8 cellular contexts compared by ENCODE assay signal in the genomic region with DNA sequence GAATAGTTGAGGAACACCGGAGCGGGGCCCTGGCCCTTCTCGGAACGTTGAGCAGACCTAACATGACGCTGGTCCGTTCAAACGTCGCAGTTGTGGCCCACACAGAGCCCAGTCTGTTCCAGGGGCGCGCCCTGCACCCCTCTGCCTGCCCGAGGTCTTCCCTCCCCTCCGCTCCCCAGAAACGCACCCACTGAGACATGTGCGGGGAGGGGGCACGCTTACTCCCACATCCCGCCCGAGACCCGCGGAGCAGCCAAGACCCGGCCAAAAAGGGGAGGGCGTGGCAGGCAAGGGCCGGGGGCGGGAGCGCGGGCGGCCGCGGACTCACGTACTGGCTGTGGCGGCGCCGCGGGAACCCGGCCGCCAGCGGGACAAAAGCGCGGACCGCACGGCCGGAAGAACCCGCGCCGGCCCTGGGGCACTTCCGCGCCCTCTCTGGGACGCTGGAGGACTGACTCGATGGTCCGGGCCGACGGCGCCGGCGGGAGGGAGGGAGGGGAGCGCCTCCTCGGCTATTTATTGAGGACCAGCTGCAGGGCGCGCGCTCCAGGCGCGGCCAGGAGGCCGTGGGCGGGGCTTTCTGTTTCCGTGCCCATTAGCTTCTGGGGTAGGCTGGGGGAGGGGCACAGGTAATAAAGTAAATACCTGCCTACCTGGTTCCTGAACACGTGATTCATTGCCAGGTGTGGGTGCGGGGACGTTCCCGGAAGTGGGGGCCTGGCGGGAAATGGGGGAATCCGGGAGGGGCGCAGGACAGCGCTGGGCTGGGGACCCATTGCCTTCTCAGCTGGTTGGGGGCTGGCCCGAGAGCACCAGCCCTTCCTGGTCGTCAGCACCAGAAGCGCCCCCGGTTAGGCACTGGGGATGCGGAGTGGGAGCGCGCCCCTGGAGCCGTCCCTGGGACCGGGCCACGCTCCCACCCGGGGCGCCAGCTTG. TPM values are rescaled to one million over a fixed set of nuclear protein-coding genes. Genes with fewer than 3 reads are reported as not detected.
DNase-seq lines count a peak whose midpoint lies in the region; ATAC-seq, FAIRE-seq and TF ChIP-seq lines count a peak whose summit lies in the region.

ZFP62 (minus strand) TSS at position 390 of the 936 bp plus-strand sequence; CDS start at position 333, 57 bp downstream.

- H3K4me1 Mint-ChIP-seq in T-helper 2 cell treated with Interferon-gamma antibody and Interleukin-4, amounts not matched to agents 5 μg/mL and 100 μg/mL, for 36 hours (ENCODE audit: low read depth) = peaks cover 12% of the 10 kb centered on the region

- peaks cover 12% of the 10 kb centered on the region for H3K36me3 Mint-ChIP-seq in T-helper 2 cell treated with Interferon-gamma antibody and Interleukin-4, amounts not matched to agents 5 μg/mL and 100 μg/mL, for 36 hours (ENCODE audit: low read depth)

- peak within 1 kb of the TSS; percentile 90 for H3K4me3 Mint-ChIP-seq in T-helper 2 cell treated with Interferon-gamma antibody and Interleukin-4, amounts not matched to agents 5 μg/mL and 100 μg/mL, for 36 hours

- ATAC-seq in HG02970 (IDR thresholded peaks at IDR 0.05; ENCODE audit: low FRiP score, unreplicated experiment) = peak; percentile 90
- peak; percentile 99 for ATAC-seq in aorta (ENCODE audit: low FRiP score)

- H3K27me3 ChIP-seq in ascending aorta = no peaks in the 10 kb centered on the region
- H3K27me3 ChIP-seq in aorta (ENCODE audit: control insufficient read depth in 1 of 2, insufficient read depth in 2 of 2, low read length in 1 of 2) = no peaks in the 10 kb centered on the region

- peaks cover 5% of the 10 kb centered on the region for H3K27me3 Mint-ChIP-seq in T-helper 2 cell treated with Interferon-gamma antibody and Interleukin-4, amounts not matched to agents 5 μg/mL and 100 μg/mL, for 36 hours (ENCODE audit: low read depth)

- peak; percentile 93 for FAIRE-seq in GM18507 (lab: Jason Lieb, UNC)

- peaks cover under 1% of the 10 kb centered on the region for H3K9me3 Mint-ChIP-seq in T-helper 2 cell treated with Interferon-gamma antibody and Interleukin-4, amounts not matched to agents 5 μg/mL and 100 μg/mL, for 36 hours

- peak in 1 of 3 experiments; percentile 9 for TF ChIP-seq CTCF in ascending aorta (IDR thresholded peaks at IDR 0.05)

- peak within 1 kb of the TSS; percentile 69 to 80 for H3K27ac ChIP-seq in ascending aorta
- peak within 1 kb of the TSS in 1 of 2 donors; percentile 58 for H3K27ac ChIP-seq in aorta (ENCODE audit: low read depth in 1 of 2, low read length in 2 of 2)

- H3K4me1 ChIP-seq in ascending aorta (peaks cover 0 to 3% of the 10 kb centered on the region in 2 donors), aorta (ENCODE audit: control insufficient read depth in 1 of 2, insufficient read depth in 2 of 2, low read length in 2 of 2) (no peaks in the 10 kb centered on the region)

- H3K36me3 ChIP-seq in ascending aorta (peaks cover 0 to 8% of the 10 kb centered on the region in 2 donors), aorta (ENCODE audit: control insufficient read depth in 1 of 2, insufficient read depth in 2 of 2, low read length in 1 of 2) (no peaks in the 10 kb centered on the region)

- no peaks in the 10 kb centered on the region for H3K9me3 ChIP-seq in ascending aorta
- no peaks in the 10 kb centered on the region for H3K9me3 ChIP-seq in aorta (ENCODE audit: control insufficient read depth, low read length)

- peak within 1 kb of the TSS; percentile 93 for H3K27ac Mint-ChIP-seq in T-helper 2 cell treated with Interferon-gamma antibody and Interleukin-4, amounts not matched to agents 5 μg/mL and 100 μg/mL, for 36 hours

- 1% methylated on average over 63 to 84 of the region's 84 CpGs for WGBS in aorta, 2 donors

- DNase-seq in GM18507 (ENCODE audit: extremely low spot score, insufficient read length, low read depth) (peak; percentile 86), NCI-H187 treated with DMSO at 0.1 percent for 48 hours (lab: John Stamatoyannopoulos, UW) (peak; percentile 63), ascending aorta (ENCODE audit: low spot score in 2 of 2) (peak; percentile 59 to 95), hepatic stellate cell (ENCODE audit: low spot score) (peak; percentile 85), renal cortical epithelial cell (ENCODE audit: low read depth) (peak; percentile 56), aorta (peak; percentile 96 to 97)
- peak; percentile 89 for DNase-seq in T-helper 2 cell treated with Interferon-gamma antibody and Interleukin-4, amounts not matched to agents 5 μg/mL and 100 μg/mL, for 36 hours (ENCODE audit: low spot score)

- intact Hi-C loops in ascending aorta (cut with DNase I) = loop anchor here (1.0 to 5.0 kb wide), 4 partner anchors 30 to 74 kb away; partner anchors contain the start of gene MGAT1
- intact Hi-C loops in aorta (cut with DNase I) = loop anchor here (2.0 to 5.0 kb wide), 4 partner anchors 30 to 74 kb away; partner anchors contain the start of gene MGAT1 (in 1 of the 2)

- H3K4me3 ChIP-seq in ascending aorta (peak within 1 kb of the TSS; percentile 82 to 83), aorta (ENCODE audit: low read length in 2 of 2) (peak within 1 kb of the TSS; percentile 73 to 93)

RNA-seq across cellular contexts. Expression of gene ZFP62, which starts in this region (rescaled TPM):
- total RNA-seq in ascending aorta (1.8 TPM), renal cortical epithelial cell (7.6 and 37.1 TPM in 2 replicates), aorta (10 to 100 TPM; 20.2 to 24.7 TPM)
- 10 to 100 TPM in 1 of 2 donors, 1 to 10 TPM in 1; 6.5 to 12.0 TPM for polyA plus RNA-seq in aorta
